Comparison of ENCODE assay signal across 8 cellular contexts in genomic region chr9:134406366-134407122, GRCh38.
DNase-seq lines count a peak whose midpoint lies in the region; ATAC-seq, FAIRE-seq and TF ChIP-seq lines count a peak whose summit lies in the region.

No MANE protein-coding gene starts in this region.

- no peaks in the 10 kb centered on the region for H3K9me2 ChIP-seq in HCT116 (ENCODE audit: insufficient read depth)

- in situ Hi-C loops in ACHN (cut with HindIII; ENCODE audit: low pct_ligation_motif_present, low pct_unique_long_range_greater_than_20kb, low sequenced_read_pairs), result no loop called here

- intact Hi-C loops in HCT116 (cut with micrococcal nuclease), result no loop called here
- intact Hi-C loops in body of pancreas (cut with DNase I), result no loop called here

- RAD21 ChIA-PET in HCT116 (lab: Charles Lee; ENCODE audit: low non-redundant PET in 1 of 2, low total read pairs in 2 of 2, uncharacterized antibody in 2 of 2, unreplicated experiment in 2 of 2), result no interaction called here

- H3K36me3 ChIP-seq in HCT116 (ENCODE audit: control insufficient read depth in 1 of 2, insufficient read depth in 2 of 2, low read length in 2 of 2) (no peaks in the 10 kb centered on the region), body of pancreas (replicated peaks in 1 of 2; ENCODE audit: insufficient read depth in 1 of 2, low read depth in 2 of 2) (no peaks in the 10 kb centered on the region)

- peak overlapping the region; percentile 82 for H3K4me2 ChIP-seq in HCT116 (ENCODE audit: low read length)

- TF ChIP-seq RAD21 in HCT116 (IDR thresholded peaks at IDR 0.05; ENCODE audit: low read depth), result no peak

- CTCF ChIA-PET in HCT116 (lab: Charles Lee), result no interaction called here

- peaks cover 2% of the 10 kb centered on the region for H3K36me3 Mint-ChIP-seq in mesothelial cell of epicardium

- peak overlapping the region; percentile 6 to 46; a peak in 3 of 4 replicates for H3K4me3 ChIP-seq in HCT116 (replicated peaks in 1 of 2; ENCODE audit: low read depth in 1 of 2, low read length in 2 of 2)
- no peak overlapping the region for H3K4me3 ChIP-seq in body of pancreas

- WGBS in body of pancreas, 2 donors, result 56 to 59% methylated on average over 18 to 21 of the region's 23 CpGs

- no peak for FAIRE-seq in frontal cortex (lab: Jason Lieb, UNC)

- no peaks in the 10 kb centered on the region for H3K27me3 Mint-ChIP-seq in mesothelial cell of epicardium (ENCODE audit: low read depth)

- H3K9me3 Mint-ChIP-seq in mesothelial cell of epicardium, result no peaks in the 10 kb centered on the region

- H3K9me3 ChIP-seq in HCT116 (ENCODE audit: control insufficient read depth in 1 of 2, insufficient read depth in 1 of 2, low read depth in 1 of 2, low read length in 2 of 2) (no peaks in the 10 kb centered on the region), body of pancreas (no peaks in the 10 kb centered on the region)

- H2AFZ ChIP-seq in HCT116 (ENCODE audit: low read depth, low read length, poor library complexity, severe bottlenecking), result no peak overlapping the region

- peaks cover 49% of the 10 kb centered on the region for H3K4me1 Mint-ChIP-seq in mesothelial cell of epicardium

- DNase-seq in ACHN (peak; percentile 8), HCT116 (ENCODE audit: low read depth, low spot score) (no peak), body of pancreas (no peak), mesothelial cell of epicardium (ENCODE audit: low spot score in 2 of 2, unreplicated experiment in 2 of 2) (no peak), germinal center (ENCODE audit: low spot score) (no peak), frontal cortex (ENCODE audit: low spot score in 2 of 2) (no peak), MV-4-11 (lab: John Stamatoyannopoulos, UW) (no peak)

- peaks cover 9% of the 10 kb centered on the region; the same call in 1 of the 2 replicates for H3K79me2 ChIP-seq in HCT116 (ENCODE audit: insufficient read depth, low read length)

- peak overlapping the region; percentile 72 for H3K9ac ChIP-seq in HCT116 (ENCODE audit: low read length)

- TF ChIP-seq CTCF in HCT116 (IDR thresholded peaks at IDR 0.05 in 2 of 3, conservative IDR thresholded peaks at IDR 0.05 in 1 of 3; ENCODE audit: borderline replicate concordance in 1 of 3, insufficient read depth in 1 of 3, low read depth in 2 of 3, low read length in 2 of 3), result no peak
- TF ChIP-seq CTCF in body of pancreas (IDR thresholded peaks at IDR 0.05), result no peak
- TF ChIP-seq CTCF in mesothelial cell of epicardium (IDR thresholded peaks at IDR 0.05; ENCODE audit: unreplicated experiment), result no peak

- H3K4me1 ChIP-seq in HCT116 (ENCODE audit: control insufficient read depth in 1 of 2, insufficient read depth in 2 of 2, low read length in 2 of 2) (peaks cover 17 to 48% of the 10 kb centered on the region in 2 experiments), body of pancreas (peaks cover 59% of the 10 kb centered on the region)

- H3K27me3 ChIP-seq in HCT116 (ENCODE audit: insufficient read depth, low read length), result no peaks in the 10 kb centered on the region
- no peaks in the 10 kb centered on the region for H3K27me3 ChIP-seq in body of pancreas

- peak overlapping the region; percentile 51 for H3K27ac Mint-ChIP-seq in mesothelial cell of epicardium

- TF ChIP-seq POLR2A in HCT116 (IDR thresholded peaks at IDR 0.05; ENCODE audit: borderline replicate concordance, extremely low read depth, insufficient read depth, insufficient read length), result no peak
- no peak for TF ChIP-seq POLR2A in body of pancreas (IDR thresholded peaks at IDR 0.05)

- POLR2A ChIA-PET in HCT116 (lab: Charles Lee), result no interaction called here

- ATAC-seq in HCT116 (0 out of 2 replicates have a peak, but pooled peaks have one; percentile 4), body of pancreas (no peak), GM18502 (IDR thresholded peaks at IDR 0.05; ENCODE audit: poor library complexity, unreplicated experiment) (no peak)

- H4K20me1 ChIP-seq in HCT116 (ENCODE audit: insufficient read depth), result no peaks in the 10 kb centered on the region

- H3K4me3 Mint-ChIP-seq in mesothelial cell of epicardium, result peak overlapping the region; percentile 41

- BruUV-seq in HCT116 (replicated peaks; lab: Mats Ljungman, UMichigan), result no TSS peak

- H3K27ac ChIP-seq in HCT116 (ENCODE audit: low read depth, low read length) (peak overlapping the region; percentile 57), body of pancreas (peak overlapping the region in 3 of 4 donors; percentile 70 to 82 (median 74))

TF ChIP-seq in HCT116, 20 proteins besides CTCF, POLR2A, EP300 and RAD21:
- TF ChIP-seq MAX (IDR thresholded peaks at IDR 0.05) (no peak), EZH2phosphoT487 (IDR thresholded peaks at IDR 0.05; ENCODE audit: borderline replicate concordance) (no peak), TCF7L2 (IDR thresholded peaks at IDR 0.05; ENCODE audit: borderline replicate concordance, extremely low read depth, insufficient read depth, insufficient read length) (no peak), CBX3 (IDR thresholded peaks at IDR 0.05; ENCODE audit: low read depth) (no peak), YY1 (IDR thresholded peaks at IDR 0.05; ENCODE audit: extremely low read depth, insufficient replicate concordance, low read depth, low read length) (no peak), POLR2AphosphoS5 (IDR thresholded peaks at IDR 0.05; ENCODE audit: low read depth, low read length) (no peak), EZH2 (IDR thresholded peaks at IDR 0.05) (no peak), EGR1 (IDR thresholded peaks at IDR 0.05; ENCODE audit: low read depth) (no peak), ZBTB33 (IDR thresholded peaks at IDR 0.05; ENCODE audit: extremely low read depth, insufficient replicate concordance, low read length) (no peak)

Comparison
In these comparisons a context has a peak if more than half of its experiments do, and no peak if none do; other contexts are left out.
1. H3K4me3 ChIP-seq: peak in HCT116 (2 of 2); none in body of pancreas (0 of 2).